In the genomic region with DNA sequence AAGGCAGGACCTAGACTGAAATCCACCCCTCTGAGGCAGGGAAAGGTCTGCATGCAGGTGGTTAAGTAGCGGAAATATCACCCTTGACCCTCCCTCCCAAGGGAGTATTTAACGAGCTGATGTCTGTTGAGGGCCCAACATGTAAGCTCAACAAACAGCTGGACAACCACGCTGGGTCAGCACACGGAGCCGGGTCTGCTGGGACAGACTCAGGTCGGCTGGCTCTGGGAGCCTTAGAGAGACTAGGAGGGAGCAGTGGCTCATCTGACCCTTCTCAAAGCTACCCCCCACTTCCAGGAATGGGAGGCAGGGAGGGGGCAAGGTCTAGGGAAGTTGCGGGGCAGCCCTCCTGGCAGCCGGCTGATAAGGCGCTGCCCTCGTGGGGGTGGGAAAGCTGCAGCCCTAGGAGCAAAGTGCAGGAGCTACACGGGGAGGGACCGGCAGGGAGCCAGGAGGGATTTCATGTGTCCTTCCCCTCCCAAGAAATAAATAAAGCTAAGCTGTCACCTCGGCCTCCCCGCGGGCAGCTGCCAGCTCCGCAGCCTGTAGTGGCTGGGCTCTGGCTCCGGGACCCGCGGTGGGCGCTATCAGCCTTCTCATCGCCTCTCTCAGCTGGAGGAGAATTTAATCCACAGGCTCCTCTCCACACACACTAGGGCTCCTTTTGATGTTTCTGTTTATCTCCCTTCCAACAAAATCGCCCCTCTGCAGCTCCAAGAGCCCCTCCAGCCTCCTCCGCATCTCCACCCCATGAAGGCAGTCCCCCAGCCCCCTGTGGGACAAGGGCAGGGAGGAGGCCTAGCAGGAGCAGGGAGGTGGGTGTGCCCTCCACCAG, we compare ENCODE assay signal across 14 cellular contexts.
A peak's percentile ranks its signal among the peaks of the same experiment; 100 is the strongest.
DNase-seq lines count a peak whose midpoint lies in the region; ATAC-seq, FAIRE-seq and TF ChIP-seq lines count a peak whose summit lies in the region.
"Had no signal": no experiment of that assay in that cellular context is flagged by ENCODE, and none has a peak within 500 bp of the region (broad histone marks: within the 10 kb centered on the region; RNA-seq: fewer than 3 reads in every experiment).

No MANE protein-coding gene starts in this region.

- no peaks in the 10 kb centered on the region for H3K27me3 ChIP-seq in pancreas
- H3K27me3 ChIP-seq: right atrium auricular region had no signal

- TF ChIP-seq POLR2A in erythroblast (IDR thresholded peaks at IDR 0.05; ENCODE audit: low read length), result no peak

- no peak for TF ChIP-seq CTCF in pancreas (IDR thresholded peaks at IDR 0.05)

- peaks cover 3 to 14% (median 4%) of the 10 kb centered on the region in 3 donors for H3K4me1 ChIP-seq in pancreas
- H3K4me1 ChIP-seq: foreskin keratinocyte had no signal

- 33 to 37% methylated on average over 23 of the region's 23 CpGs for whole genome bisulfite sequencing in pancreas, 2 donors

- H3K36me3 ChIP-seq in pancreas, result no peaks in the 10 kb centered on the region
- H3K36me3 ChIP-seq: right atrium auricular region had no signal

- H3K9me3 ChIP-seq in pancreas, result no peaks in the 10 kb centered on the region
- H3K9me3 ChIP-seq: right atrium auricular region had no signal

- H3K4me3 ChIP-seq in pancreas, result peak overlapping the region in 1 of 4 donors; percentile 3
- H3K4me3 ChIP-seq: lung, right atrium auricular region had no signal

- ATAC-seq in pancreas, result peak; percentile 36 to 73 (median 60)
- ATAC-seq: activated CD8-positive, alpha-beta T cell treated with anti-CD3 and anti-CD28 coated beads for 36 hours; foreskin keratinocyte had no signal

- intact Hi-C loops in pancreas (cut with DNase I), result no loop called here

- DNase-seq in GF-D8 (lab: John Stamatoyannopoulos, UW) (peak; percentile 85), NCI-H69 (lab: John Stamatoyannopoulos, UW) (peak; percentile 62), erythroblast (lab: John Stamatoyannopoulos, UW) (peak; percentile 82 to 84), pancreas (peak in 5 of 6 donors; percentile 25 to 66 (median 47)), caudate nucleus (lab: John Stamatoyannopoulos, UW) (no peak), NCI-H2081 treated with DMSO at 0.1 percent for 48 hours (lab: John Stamatoyannopoulos, UW) (no peak), KG1 (lab: John Stamatoyannopoulos, UW) (no peak)
- no peak for DNase-seq in stimulated activated CD4-positive, alpha-beta T cell treated with anti-CD3 and anti-CD28 coated beads, Interleukin-15, amount 100 ng/mL, for 24 hours
- DNase-seq: activated CD8-positive, alpha-beta T cell treated with anti-CD3 and anti-CD28 coated beads for 36 hours; cortex of kidney; foreskin keratinocyte; HFFc6 had no signal

- peak overlapping the region in 1 of 4 donors; percentile 9 for H3K27ac ChIP-seq in pancreas
- no peak overlapping the region for H3K27ac ChIP-seq in caudate nucleus (ENCODE audit: low read depth, low read length)
- H3K27ac ChIP-seq: foreskin keratinocyte, right atrium auricular region had no signal

- FAIRE-seq in pancreas (lab: Jason Lieb, UNC), result no peak

Comparison
In these comparisons a context has a peak if more than half of its experiments do, and no peak if none do; other contexts are left out.
1. DNase-seq: peak in GF-D8 (single experiment), NCI-H69 (single experiment), erythroblast (2 of 2) and pancreas (5 of 6); none in caudate nucleus (0 of 61), NCI-H2081 treated with DMSO at 0.1 percent for 48 hours (single experiment), KG1 (single experiment) and stimulated activated CD4-positive, alpha-beta T cell treated with anti-CD3 and anti-CD28 coated beads, Interleukin-15, amount 100 ng/mL, for 24 hours (single experiment).